ENCODE assay signal across 24 cellular contexts in the genomic region with DNA sequence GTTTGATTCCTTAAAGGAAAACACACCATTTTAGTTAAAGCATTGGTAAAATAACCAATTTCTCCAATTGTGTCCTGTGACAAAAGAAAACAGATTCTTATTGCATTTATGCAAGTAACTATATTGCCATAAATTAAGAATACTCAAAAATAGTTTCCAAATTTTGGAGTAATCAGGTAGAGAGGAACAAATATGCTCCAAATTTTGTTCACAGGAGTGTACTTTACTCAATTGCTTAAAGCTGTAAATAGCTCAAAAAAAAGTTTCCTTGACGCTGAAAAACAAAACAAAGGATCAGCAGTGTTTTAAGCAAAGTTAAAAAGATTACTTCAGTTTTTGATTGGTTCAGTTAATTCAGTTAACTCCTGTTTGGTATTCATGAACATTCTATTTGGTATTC. TPM values are rescaled to one million over a fixed set of nuclear protein-coding genes. Genes with fewer than 3 reads are reported as not detected.
DNase-seq lines count a peak whose midpoint lies in the region; ATAC-seq lines count a peak whose summit lies in the region.
"Had no signal": no experiment of that assay in that cellular context is flagged by ENCODE, and none has a peak within 500 bp of the region (broad histone marks: within the 10 kb centered on the region; RNA-seq: fewer than 3 reads in every experiment).

No MANE protein-coding gene starts in this region.

- H2AFZ ChIP-seq in Karpas-422 (ENCODE audit: low read length), result no peak overlapping the region

- no peak overlapping the region for H3K56ac ChIP-seq in mesendoderm (ENCODE audit: low read length)

- H3K27me3 ChIP-seq in Karpas-422 (ENCODE audit: low read length) (no peaks in the 10 kb centered on the region; the same call in 1 of the 2 replicates), adipocyte (replicated peaks; ENCODE audit: control insufficient read depth, insufficient read depth, low read length) (no peaks in the 10 kb centered on the region), mesendoderm (ENCODE audit: insufficient read depth, low read length, poor library complexity) (no peaks in the 10 kb centered on the region)
- H3K27me3 ChIP-seq: MG63 had no signal

- no peaks in the 10 kb centered on the region for H3K4me1 Mint-ChIP-seq in activated T-cell treated with anti-CD3 and anti-CD28 coated beads, Interleukin-2, amount 50 U/mL, for 24 hours (ENCODE audit: low read depth)
- H3K4me1 Mint-ChIP-seq: CD4-positive, alpha-beta memory T cell; H9 had no signal

- no peak overlapping the region for H4K5ac ChIP-seq in mesendoderm (ENCODE audit: low read length)

- H3K79me1 ChIP-seq in mesendoderm (ENCODE audit: low read length), result no peaks in the 10 kb centered on the region

- H3K36me3 ChIP-seq in Karpas-422 (ENCODE audit: insufficient read depth, low read length), result no peaks in the 10 kb centered on the region
- no peaks in the 10 kb centered on the region for H3K36me3 ChIP-seq in adipocyte (ENCODE audit: control insufficient read depth, insufficient read depth, low read length, severe bottlenecking)
- H3K36me3 ChIP-seq in mesendoderm (ENCODE audit: control insufficient read depth, insufficient read depth, low read length), result no peaks in the 10 kb centered on the region
- H3K36me3 ChIP-seq: MG63 had no signal

- no CpG with 5 or more reads among the region's 1 CpG for WGBS in mesendoderm (ENCODE audit: extremely low coverage, insufficient coverage, low lambda C conversion rate)

- in situ Hi-C loops in ACHN (cut with HindIII; ENCODE audit: low pct_ligation_motif_present, low pct_unique_long_range_greater_than_20kb, low sequenced_read_pairs), result no loop called here

- no peak overlapping the region for H4K8ac ChIP-seq in mesendoderm (ENCODE audit: low read depth, low read length)

- H3K79me2 ChIP-seq in Karpas-422 (ENCODE audit: low read length) (no peaks in the 10 kb centered on the region), mesendoderm (ENCODE audit: control insufficient read depth, insufficient read depth, low read length) (no peaks in the 10 kb centered on the region)

- H3K4me2 ChIP-seq in Karpas-422 (ENCODE audit: low read depth, low read length, poor library complexity, severe bottlenecking), result no peak overlapping the region
- H3K4me2 ChIP-seq in mesendoderm (ENCODE audit: low read length), result no peak overlapping the region

- H2BK120ac ChIP-seq in mesendoderm (ENCODE audit: low read depth, low read length), result no peak overlapping the region

- H3K36me3 Mint-ChIP-seq in activated T-cell treated with anti-CD3 and anti-CD28 coated beads, Interleukin-2, amount 50 U/mL, for 24 hours (ENCODE audit: low read depth), result no peaks in the 10 kb centered on the region

- H3K9ac ChIP-seq in Karpas-422 (ENCODE audit: low read length) (no peak overlapping the region), adipocyte (ENCODE audit: low read length) (no peak overlapping the region), mesendoderm (ENCODE audit: low read length) (no peak overlapping the region)

- no peak overlapping the region for H2BK5ac ChIP-seq in mesendoderm (ENCODE audit: low read length)

- H3K27me3 Mint-ChIP-seq in activated T-cell treated with anti-CD3 and anti-CD28 coated beads, Interleukin-2, amount 50 U/mL, for 24 hours, result peaks cover 2% of the 10 kb centered on the region
- H3K27me3 Mint-ChIP-seq: CD4-positive, alpha-beta memory T cell had no signal

- H3K27ac ChIP-seq in Karpas-422 (ENCODE audit: low read length) (no peak overlapping the region), mesendoderm (ENCODE audit: low read depth, low read length) (no peak overlapping the region)
- H3K27ac ChIP-seq: RWPE1 had no signal

- H3K9me3 ChIP-seq in Karpas-422 (ENCODE audit: low read length), result peaks cover 8% of the 10 kb centered on the region
- peaks cover 38% of the 10 kb centered on the region for H3K9me3 ChIP-seq in adipocyte (ENCODE audit: control insufficient read depth, low read length)

- no peak overlapping the region for H3K27ac Mint-ChIP-seq in activated T-cell treated with anti-CD3 and anti-CD28 coated beads, Interleukin-2, amount 50 U/mL, for 24 hours
- H3K27ac Mint-ChIP-seq: CD4-positive, alpha-beta memory T cell; H9; HFFc6 had no signal

- no peak overlapping the region for H3K4me3 ChIP-seq in Karpas-422 (ENCODE audit: low read length)
- peak overlapping the region; percentile 33 for H3K4me3 ChIP-seq in adipocyte (ENCODE audit: low read length)
- H3K4me3 ChIP-seq in mesendoderm (ENCODE audit: low read length), result no peak overlapping the region
- H3K4me3 ChIP-seq: MG63 had no signal

- no peak overlapping the region for H2AK5ac ChIP-seq in mesendoderm (ENCODE audit: low read length)

- H4K20me1 ChIP-seq in Karpas-422 (ENCODE audit: insufficient read depth, low read depth, low read length), result no peaks in the 10 kb centered on the region

- DNase-seq in ACHN (peak; percentile 24), Karpas-422 (peak; percentile 46), adipocyte (ENCODE audit: low read depth) (no peak), mesendoderm (peak; percentile 29), epidermal melanocyte (ENCODE audit: insufficient read length, low spot score) (no peak), NCI-H69 (lab: John Stamatoyannopoulos, UW) (no peak)
- DNase-seq in activated T-cell treated with anti-CD3 and anti-CD28 coated beads, Interleukin-2, amount 50 U/mL, for 24 hours, result no peak
- DNase-seq: C1 segment of cervical spinal cord, COR-L47, DMS79 treated with DMSO at 0.1 percent for 48 hours, H9, HFFc6, KBM-7, MG63, NCI-H1048, NCI-H1417, NCI-H1694, NCI-H2029 treated with DMSO at 0.1 percent for 48 hours, NCI-H748 treated with DMSO at 0.1 percent for 48 hours, SHP77 had no signal

- peaks cover 14% of the 10 kb centered on the region for H3K9me3 Mint-ChIP-seq in activated T-cell treated with anti-CD3 and anti-CD28 coated beads, Interleukin-2, amount 50 U/mL, for 24 hours

- no peak overlapping the region for H3K4me3 Mint-ChIP-seq in activated T-cell treated with anti-CD3 and anti-CD28 coated beads, Interleukin-2, amount 50 U/mL, for 24 hours
- H3K4me3 Mint-ChIP-seq: CD4-positive, alpha-beta memory T cell; H9; HFFc6 had no signal

- no peak overlapping the region for H3K4ac ChIP-seq in mesendoderm (ENCODE audit: low read depth, low read length)

- ATAC-seq in HG02885 (IDR thresholded peaks at IDR 0.05; ENCODE audit: poor library complexity, unreplicated experiment), result no peak
- ATAC-seq: Panc1 had no signal

- H3K23ac ChIP-seq in mesendoderm (ENCODE audit: low read length), result no peak overlapping the region

- H3K9me2 ChIP-seq in Karpas-422 (replicated peaks; ENCODE audit: insufficient read depth, low read length), result no peaks in the 10 kb centered on the region

- no peaks in the 10 kb centered on the region for H3K4me1 ChIP-seq in Karpas-422 (ENCODE audit: low read length)
- H3K4me1 ChIP-seq in adipocyte (ENCODE audit: control insufficient read depth, insufficient read depth, low read length), result peaks cover 2% of the 10 kb centered on the region
- H3K4me1 ChIP-seq in mesendoderm (ENCODE audit: control insufficient read depth, low read depth, low read length), result no peaks in the 10 kb centered on the region

- H3K18ac ChIP-seq in mesendoderm (ENCODE audit: low read length), result no peak overlapping the region

- no peak overlapping the region for H2BK15ac ChIP-seq in mesendoderm (replicated peaks; ENCODE audit: low read depth)

RNA-seq across cellular contexts. Expression of a gene that starts 52.2 kb away (rescaled TPM):
- not detected in 2 replicates for total RNA-seq in Karpas-422 (2014; rRNA removed; shearing (Covaris generic); ENCODE audit: low replicate concordance)
- 0.21 TPM for polyA plus RNA-seq in mesendoderm (2013, experiment 1 of 2)
- polyA plus RNA-seq in mesendoderm (2013, experiment 2 of 2), result 0.17 TPM
- polyA plus RNA-seq: CD4-positive, alpha-beta memory T cell had no signal

Comparison
In these comparisons a context has a peak if more than half of its experiments do, and no peak if none do; other contexts are left out.
1. DNase-seq: peak in ACHN (single experiment), Karpas-422 (single experiment) and mesendoderm (single experiment); none in adipocyte (single experiment), activated T-cell treated with anti-CD3 and anti-CD28 coated beads, Interleukin-2, amount 50 U/mL, for 24 hours (single experiment), epidermal melanocyte (single experiment) and NCI-H69 (single experiment).